Comparison of ENCODE assay signal across 8 cellular contexts in the genomic region with DNA sequence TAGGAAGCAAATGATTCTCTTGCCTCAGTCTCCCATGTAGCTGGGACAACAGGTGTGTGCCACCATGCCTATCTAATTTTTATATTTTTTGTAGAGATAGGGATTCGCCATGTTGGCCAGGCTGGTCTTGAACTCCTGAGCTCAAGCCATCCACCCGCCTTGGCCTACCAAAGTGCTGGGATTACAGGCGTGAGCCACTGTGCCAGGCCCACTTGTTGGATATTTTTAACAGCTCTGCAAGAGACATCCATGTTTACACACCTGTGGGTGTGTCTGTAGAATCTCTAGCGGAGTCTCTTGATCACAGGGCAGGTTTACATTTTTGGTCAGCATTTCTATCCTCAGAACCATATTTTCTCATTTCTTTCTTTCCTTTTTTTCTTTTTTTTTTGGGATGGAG.
"Had no signal": no experiment of that assay in that cellular context is flagged by ENCODE, and none has a peak within 500 bp of the region (broad histone marks: within the 10 kb centered on the region; RNA-seq: fewer than 3 reads in every experiment).

No MANE protein-coding gene starts in this region.

- DNase-seq: GM23248, GOT3, H7, IMR-90, KG1 had no signal

- H3K36me3 ChIP-seq: HAP-1 had no signal

- H3K9me3 ChIP-seq: HAP-1 had no signal

- H3K27ac ChIP-seq: GM23248 had no signal

- H3K4me3 ChIP-seq: GM23248, HAP-1, K562 had no signal

- H2AFZ ChIP-seq: GM23248 had no signal

- ATAC-seq: HCT116, K562 had no signal

- H3K9ac ChIP-seq: GM23248 had no signal

- H3K4me1 ChIP-seq: HAP-1 had no signal
